9 cellular contexts compared by ENCODE assay signal in the genomic region with DNA sequence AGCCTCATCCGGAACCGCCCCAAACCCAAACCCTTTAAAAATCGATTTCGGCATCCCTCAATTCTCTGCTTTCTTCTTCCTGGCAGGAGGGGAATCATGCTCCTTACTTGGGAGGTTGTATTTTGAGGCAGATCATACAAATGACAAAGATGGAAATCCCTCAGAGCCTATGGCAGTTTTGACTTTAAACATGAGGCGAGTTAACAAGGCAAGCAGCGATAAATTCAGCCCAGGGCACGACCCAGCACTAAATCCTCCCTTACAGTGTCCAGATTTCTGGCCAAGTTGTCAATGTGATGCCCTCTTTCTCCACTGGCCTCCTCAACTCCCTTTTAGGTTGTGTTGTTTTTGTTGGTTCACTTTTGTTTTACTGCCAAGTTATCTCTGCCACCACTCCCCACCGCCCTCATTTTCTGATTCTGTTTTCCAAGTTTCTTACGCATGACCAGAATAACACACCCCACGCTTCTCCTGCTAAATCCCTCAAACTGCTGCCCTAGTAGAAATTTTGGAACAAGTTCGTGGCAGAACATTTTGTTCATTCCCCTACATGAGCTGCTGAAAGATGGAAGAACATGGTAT.
DNase-seq lines count a peak whose midpoint lies in the region; ATAC-seq, FAIRE-seq and TF ChIP-seq lines count a peak whose summit lies in the region.
"Had no signal": no experiment of that assay in that cellular context is flagged by ENCODE, and none has a peak within 500 bp of the region (broad histone marks: within the 10 kb centered on the region; RNA-seq: fewer than 3 reads in every experiment).

No MANE protein-coding gene starts in this region.

- H3K27ac Mint-ChIP-seq in CD8-positive, alpha-beta T cell, result peak overlapping the region; percentile 96
- H3K27ac Mint-ChIP-seq in activated naive CD8-positive, alpha-beta T cell, result peak overlapping the region; percentile 83

- peaks cover 31% of the 10 kb centered on the region for H3K4me1 ChIP-seq in CD8-positive, alpha-beta T cell (ENCODE audit: insufficient read depth, low read length)
- peaks cover 7 to 19% (median 9%) of the 10 kb centered on the region in 3 donors for H3K4me1 ChIP-seq in pancreas

- POLR2A ChIA-PET in CD8-positive, alpha-beta T cell (lab: Charles Lee), result interaction anchor here (0.7 kb wide), 1 partner anchor 29 kb away, joined by 3 read pairs; no protein-coding TSS in a partner anchor

- H3K27ac ChIP-seq in CD8-positive, alpha-beta T cell (ENCODE audit: low read depth, low read length), result peak overlapping the region; percentile 75
- H3K27ac ChIP-seq in pancreas, result peak overlapping the region; percentile 54 to 71 (median 62)

- H3K9me3 Mint-ChIP-seq in CD8-positive, alpha-beta T cell, result no peaks in the 10 kb centered on the region
- no peaks in the 10 kb centered on the region for H3K9me3 Mint-ChIP-seq in activated naive CD8-positive, alpha-beta T cell (ENCODE audit: low read depth)

- H3K27me3 Mint-ChIP-seq in CD8-positive, alpha-beta T cell (ENCODE audit: low read depth), result peaks cover 7% of the 10 kb centered on the region
- peaks cover 13% of the 10 kb centered on the region for H3K27me3 Mint-ChIP-seq in activated naive CD8-positive, alpha-beta T cell

- H3K36me3 ChIP-seq in CD8-positive, alpha-beta T cell (ENCODE audit: insufficient read depth, low read length), result no peaks in the 10 kb centered on the region
- H3K36me3 ChIP-seq in pancreas, result no peaks in the 10 kb centered on the region

- peak overlapping the region; percentile 56 for H3K4me3 ChIP-seq in CD8-positive, alpha-beta T cell (ENCODE audit: low read depth, low read length)
- peak overlapping the region in 3 of 4 donors; percentile 27 to 46 (median 38) for H3K4me3 ChIP-seq in pancreas

- H3K4me3 Mint-ChIP-seq in CD8-positive, alpha-beta T cell, result peak overlapping the region; percentile 89
- peak overlapping the region; percentile 81 for H3K4me3 Mint-ChIP-seq in activated naive CD8-positive, alpha-beta T cell

- 67 to 71% methylated on average over 11 of the region's 11 CpGs for WGBS in pancreas, 2 donors

- H3K4me1 Mint-ChIP-seq in CD8-positive, alpha-beta T cell (ENCODE audit: low read depth), result peaks cover 42% of the 10 kb centered on the region
- H3K4me1 Mint-ChIP-seq in activated naive CD8-positive, alpha-beta T cell (ENCODE audit: low read depth), result peaks cover 32% of the 10 kb centered on the region

- no peaks in the 10 kb centered on the region for H3K27me3 ChIP-seq in CD8-positive, alpha-beta T cell (ENCODE audit: insufficient read depth, low read length)
- no peaks in the 10 kb centered on the region for H3K27me3 ChIP-seq in pancreas

- ATAC-seq in CD8-positive, alpha-beta T cell, result no peak
- ATAC-seq in left cardiac atrium (peak; percentile 21 to 62), pancreas (no peak), HG03342 (IDR thresholded peaks at IDR 0.05; ENCODE audit: unreplicated experiment) (no peak)

- no peak for DNase-seq in CD8-positive, alpha-beta T cell
- DNase-seq in left cardiac atrium (no peak), pancreas (no peak), ureter (ENCODE audit: low spot score) (no peak), Kasumi-1 (lab: John Stamatoyannopoulos, UW) (no peak), hepatic stellate cell (ENCODE audit: low spot score) (no peak)
- DNase-seq: DMS79 treated with DMSO at 0.1 percent for 48 hours had no signal

- no peak for TF ChIP-seq CTCF in CD8-positive, alpha-beta T cell (IDR thresholded peaks at IDR 0.05)
- no peak for TF ChIP-seq CTCF in pancreas (IDR thresholded peaks at IDR 0.05)

- intact Hi-C loops in CD8-positive, alpha-beta T cell (cut with DNase I, micrococcal nuclease), result no loop called here
- intact Hi-C loops in left cardiac atrium (cut with DNase I), result loop anchor here (5.0 kb wide), 4 partner anchors 72 to 208 kb away; no protein-coding TSS in a partner anchor
- intact Hi-C loops in pancreas (cut with DNase I), result loop anchor here in 1 of 3 donors (10.0 kb wide), 1 partner anchor 175 kb away; no protein-coding TSS in a partner anchor

- H3K36me3 Mint-ChIP-seq in CD8-positive, alpha-beta T cell, result peaks cover 16% of the 10 kb centered on the region
- H3K36me3 Mint-ChIP-seq in activated naive CD8-positive, alpha-beta T cell, result no peaks in the 10 kb centered on the region

- CTCF ChIA-PET in CD8-positive, alpha-beta T cell (lab: Charles Lee), result no interaction called here

- FAIRE-seq in pancreas (lab: Jason Lieb, UNC), result no peak

- H3K9me3 ChIP-seq in CD8-positive, alpha-beta T cell (ENCODE audit: low read length), result no peaks in the 10 kb centered on the region
- H3K9me3 ChIP-seq in pancreas, result no peaks in the 10 kb centered on the region

Comparison
In these comparisons a context has a peak if more than half of its experiments do, and no peak if none do; other contexts are left out.
1. ATAC-seq: peak in left cardiac atrium (2 of 2); none in CD8-positive, alpha-beta T cell (single experiment), pancreas (0 of 4) and HG03342 (single experiment).
2. intact Hi-C loops: an anchor here in left cardiac atrium (5.0 kb wide); none called in CD8-positive, alpha-beta T cell.